ENCODE assay signal across 24 cellular contexts in the genomic region with DNA sequence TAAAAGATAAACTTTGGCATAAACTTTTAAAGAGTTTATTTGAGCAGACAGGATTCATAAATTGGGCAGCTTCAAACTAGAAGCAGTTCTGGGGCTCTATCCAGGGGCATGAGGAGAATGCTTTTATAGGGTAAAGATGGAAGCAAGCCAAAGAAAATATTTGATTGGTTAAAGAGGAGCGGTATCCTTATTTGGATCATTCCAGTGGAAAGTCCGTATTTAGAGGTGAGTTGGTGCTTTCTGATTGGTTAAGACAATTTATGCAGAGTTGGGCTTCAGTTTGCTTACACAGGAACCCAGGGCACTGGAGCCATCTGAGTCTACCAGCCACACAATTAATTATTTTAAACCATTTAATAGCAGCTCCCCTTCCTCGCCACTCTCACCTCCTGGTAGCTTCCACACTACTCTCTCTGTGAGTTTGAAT. TPM values are rescaled to one million over a fixed set of nuclear protein-coding genes. Genes with fewer than 3 reads are reported as not detected.
DNase-seq lines count a peak whose midpoint lies in the region; ATAC-seq, FAIRE-seq and TF ChIP-seq lines count a peak whose summit lies in the region.
"Had no signal": no experiment of that assay in that cellular context is flagged by ENCODE, and none has a peak within 500 bp of the region (broad histone marks: within the 10 kb centered on the region; RNA-seq: fewer than 3 reads in every experiment).

No MANE protein-coding gene starts in this region.

- DNase-seq in Caki2 (ENCODE audit: low read depth): peak; percentile 39
- peak; percentile 17 for DNase-seq in HS-27A (ENCODE audit: low read depth)
- peak; percentile 31 for DNase-seq in astrocyte (ENCODE audit: low read depth)
- DNase-seq in myocyte (ENCODE audit: low read depth): peak; percentile 9
- no peak for DNase-seq in iPS-NIHi11 (ENCODE audit: low spot score)
- DNase-seq in HEK293T (ENCODE audit: extremely low spot score): no peak
- DNase-seq: activated CD8-positive, alpha-beta memory T cell treated with anti-CD3 and anti-CD28 coated beads, Interleukin-2, amount 50 U/mL, for 48 hours; activated effector memory CD4-positive, alpha-beta T cell treated with Interleukin-2 at 50 U/mL for 16 hours; activated naive CD8-positive, alpha-beta T cell treated with anti-CD3 and anti-CD28 coated beads, Interleukin-2, amount 50 U/mL, for 24 hours; CD4-positive, alpha-beta memory T cell; H9; mesendoderm; MG63; natural killer cell; ovary; PC-9; stimulated activated naive B cell treated with anti-CD40 and anti-IgM and Interleukin-4, amounts not matched to agents 10 μg/mL and 1 μg/mL and 100 μg/mL, for 72 hours had no signal

- no peak for TF ChIP-seq CTCF in astrocyte (IDR thresholded peaks at IDR 0.05; ENCODE audit: insufficient read depth, low read depth, low read length)

- H3K9me3 Mint-ChIP-seq in astrocyte (ENCODE audit: unreplicated experiment): peaks cover 13% of the 10 kb centered on the region
- H3K9me3 Mint-ChIP-seq: natural killer cell had no signal

- no peak overlapping the region for H2AFZ ChIP-seq in astrocyte (ENCODE audit: low read depth, low read length)
- H2AFZ ChIP-seq: PC-9 had no signal

- no peak overlapping the region for H3K9ac ChIP-seq in astrocyte (ENCODE audit: low read length)

- POLR2A ChIA-PET in HEK293T (lab: Yijun Ruan, JAX): no interaction called here

- peaks cover 10% of the 10 kb centered on the region for H3K4me1 Mint-ChIP-seq in astrocyte (ENCODE audit: low read depth, unreplicated experiment)
- H3K4me1 Mint-ChIP-seq: activated naive CD8-positive, alpha-beta T cell treated with anti-CD3 and anti-CD28 coated beads, Interleukin-2, amount 50 U/mL, for 24 hours; CD4-positive, alpha-beta memory T cell; natural killer cell; stimulated activated naive B cell treated with anti-CD40 and anti-IgM and Interleukin-4, amounts not matched to agents 10 μg/mL and 1 μg/mL and 100 μg/mL, for 72 hours had no signal

- peaks cover 7% of the 10 kb centered on the region for H3K4me1 ChIP-seq in astrocyte (ENCODE audit: insufficient read depth, low read length)

- no peak for ATAC-seq in GM19397 (IDR thresholded peaks at IDR 0.05; ENCODE audit: unreplicated experiment)
- ATAC-seq: activated naive CD8-positive, alpha-beta T cell treated with anti-CD3 and anti-CD28 coated beads, Interleukin-2, amount 50 U/mL, for 24 hours; natural killer cell; sciatic nerve; stimulated activated naive B cell treated with anti-CD40 and anti-IgM and Interleukin-4, amounts not matched to agents 10 μg/mL and 1 μg/mL and 100 μg/mL, for 72 hours had no signal

- H3K4me2 ChIP-seq in astrocyte (ENCODE audit: low read length): no peak overlapping the region
- H3K4me2 ChIP-seq: PC-9 had no signal

- no peak overlapping the region for H3K27ac Mint-ChIP-seq in astrocyte (ENCODE audit: unreplicated experiment)
- H3K27ac Mint-ChIP-seq: activated naive CD8-positive, alpha-beta T cell treated with anti-CD3 and anti-CD28 coated beads, Interleukin-2, amount 50 U/mL, for 24 hours; CD4-positive, alpha-beta memory T cell; H9; natural killer cell; stimulated activated naive B cell treated with anti-CD40 and anti-IgM and Interleukin-4, amounts not matched to agents 10 μg/mL and 1 μg/mL and 100 μg/mL, for 72 hours had no signal

- in situ Hi-C loops in Caki2 (cut with HindIII; ENCODE audit: low pct_unique_long_range_greater_than_20kb, low sequenced_read_pairs): no loop called here

- no peak overlapping the region for H3K4me3 Mint-ChIP-seq in astrocyte (ENCODE audit: unreplicated experiment)
- H3K4me3 Mint-ChIP-seq: activated naive CD8-positive, alpha-beta T cell treated with anti-CD3 and anti-CD28 coated beads, Interleukin-2, amount 50 U/mL, for 24 hours; CD4-positive, alpha-beta memory T cell; H9; natural killer cell; stimulated activated naive B cell treated with anti-CD40 and anti-IgM and Interleukin-4, amounts not matched to agents 10 μg/mL and 1 μg/mL and 100 μg/mL, for 72 hours had no signal

- H3K36me3 ChIP-seq in astrocyte (ENCODE audit: insufficient read depth, low read length): no peaks in the 10 kb centered on the region
- H3K36me3 ChIP-seq: MG63, ovary, SJSA1 had no signal

- H3K9me3 ChIP-seq in astrocyte (ENCODE audit: insufficient read depth, low read depth, low read length): peaks cover 2% of the 10 kb centered on the region
- H3K9me3 ChIP-seq: MG63, ovary, SJSA1 had no signal

- H3K4me3 ChIP-seq in astrocyte (ENCODE audit: insufficient read depth, low read depth, low read length): no peak overlapping the region
- H3K4me3 ChIP-seq: MG63, ovary, PC-9, SJSA1 had no signal

- no peaks in the 10 kb centered on the region for H3K27me3 Mint-ChIP-seq in astrocyte (ENCODE audit: low read depth, unreplicated experiment)
- H3K27me3 Mint-ChIP-seq: CD4-positive, alpha-beta memory T cell; stimulated activated naive B cell treated with anti-CD40 and anti-IgM and Interleukin-4, amounts not matched to agents 10 μg/mL and 1 μg/mL and 100 μg/mL, for 72 hours had no signal

- no peak overlapping the region for H3K27ac ChIP-seq in astrocyte (ENCODE audit: low read depth, low read length)
- H3K27ac ChIP-seq: ovary, PC-9, SJSA1, VCaP had no signal

- no peaks in the 10 kb centered on the region for H4K20me1 ChIP-seq in astrocyte (ENCODE audit: insufficient read depth, low read length)

- no peaks in the 10 kb centered on the region for H3K27me3 ChIP-seq in astrocyte (ENCODE audit: insufficient read depth, low read length)
- H3K27me3 ChIP-seq: MG63, ovary, SJSA1 had no signal

- H3K79me2 ChIP-seq in astrocyte (ENCODE audit: insufficient read depth, low read length): no peaks in the 10 kb centered on the region

- CTCF ChIA-PET in HEK293T (lab: Yijun Ruan, JAX): no interaction called here

- FAIRE-seq in astrocyte (lab: Jason Lieb, UNC): no peak
- FAIRE-seq: bronchial epithelial cell, endometrium, keratinocyte had no signal

- peaks cover 3% of the 10 kb centered on the region for H3K36me3 Mint-ChIP-seq in astrocyte (ENCODE audit: low read depth, unreplicated experiment)
- H3K36me3 Mint-ChIP-seq: CD4-positive, alpha-beta memory T cell; natural killer cell; stimulated activated naive B cell treated with anti-CD40 and anti-IgM and Interleukin-4, amounts not matched to agents 10 μg/mL and 1 μg/mL and 100 μg/mL, for 72 hours had no signal

TF ChIP-seq in HEK293T, 16 proteins besides CTCF, POLR2A, EP300 and RAD21:
- no peak for TF ChIP-seq FOXK2 (IDR thresholded peaks at IDR 0.05)
- TF ChIP-seq CTBP1 (IDR thresholded peaks at IDR 0.05; ENCODE audit: borderline replicate concordance): no peak
- TF ChIP-seq ARNT (IDR thresholded peaks at IDR 0.05): no peak

RNA-seq across cellular contexts. Expression of a gene that starts 37.9 kb away (rescaled TPM):
- 5.7 and 12.8 TPM in 2 replicates for total RNA-seq in Caki2 (2014; rRNA removed; shearing (Covaris generic); ENCODE audit: low replicate concordance)
- 49.4 and 53.3 TPM in 2 replicates for total RNA-seq in astrocyte
- 31.3 and 34.2 TPM in 2 replicates for total RNA-seq in myocyte
- 15.6 TPM for polyA plus RNA-seq in myocyte (2012)

Comparison
In these comparisons a context has a peak if more than half of its experiments do, and no peak if none do; other contexts are left out.
1. DNase-seq: peak in Caki2 (single experiment), HS-27A (single experiment), astrocyte (single experiment) and myocyte (single experiment); none in iPS-NIHi11 (single experiment) and HEK293T (single experiment).